In genomic region chr10:28763471-28763870, GRCh38 we compare ENCODE assay signal across 1 cellular context.
TF ChIP-seq lines count a peak whose summit lies in the region.

No MANE protein-coding gene starts in this region.

TF ChIP-seq in GM23338, 12 proteins besides CTCF, POLR2A, EP300 and RAD21 (continued from another document):
- TF ChIP-seq ZNF462 (CRISPR knock-in tag; IDR thresholded peaks at IDR 0.05) (no peak), STAT1 (IDR thresholded peaks at IDR 0.05; ENCODE audit: unreplicated experiment) (no peak), ZNF331 (CRISPR knock-in tag; IDR thresholded peaks at IDR 0.05; ENCODE audit: low read depth) (no peak), REST (IDR thresholded peaks at IDR 0.05; ENCODE audit: unreplicated experiment) (no peak), JUNB (IDR thresholded peaks at IDR 0.05; ENCODE audit: unreplicated experiment) (no peak)
